9 cellular contexts compared by ENCODE assay signal in the genomic region with DNA sequence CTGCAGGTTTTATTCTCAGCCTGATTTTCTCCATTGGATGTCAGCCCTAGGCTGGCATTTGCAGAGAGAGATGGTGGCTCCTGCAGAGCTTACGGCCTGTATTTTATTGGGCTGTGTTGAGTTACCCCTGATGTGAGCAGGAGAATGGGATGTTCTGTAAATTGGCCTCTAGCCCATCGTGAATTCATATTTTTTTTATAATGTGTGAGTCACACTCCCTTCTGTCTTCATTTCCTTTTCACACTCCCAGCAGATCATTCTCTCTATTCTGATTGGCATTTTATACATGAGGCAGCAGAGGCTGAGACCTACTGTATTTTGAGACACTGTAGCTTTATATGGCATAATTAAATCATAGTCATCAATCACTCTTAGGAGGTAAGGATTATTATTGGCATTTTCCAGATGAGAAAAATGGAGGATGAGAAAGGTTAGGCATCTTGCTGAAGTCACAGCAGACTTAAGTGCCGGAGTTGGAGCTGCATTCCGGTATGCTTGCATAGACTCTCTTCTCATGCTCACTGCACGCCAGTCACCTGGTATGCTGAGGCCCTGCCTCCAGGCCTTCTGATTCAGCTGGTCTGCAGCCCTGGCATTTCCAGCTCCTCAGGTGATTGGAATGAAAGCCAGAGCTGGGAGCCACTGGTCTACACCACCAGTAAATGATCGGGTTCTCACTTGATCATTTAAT.
DNase-seq lines count a peak whose midpoint lies in the region; ATAC-seq and TF ChIP-seq lines count a peak whose summit lies in the region.
"Had no signal": no experiment of that assay in that cellular context is flagged by ENCODE, and none has a peak within 500 bp of the region (broad histone marks: within the 10 kb centered on the region; RNA-seq: fewer than 3 reads in every experiment).

No MANE protein-coding gene starts in this region.

- no peaks in the 10 kb centered on the region for H3K36me3 ChIP-seq in mesendoderm (ENCODE audit: control insufficient read depth, insufficient read depth, low read length)

- no peak overlapping the region for H2AK5ac ChIP-seq in mesendoderm (ENCODE audit: low read length)

- WGBS in mesendoderm (ENCODE audit: extremely low coverage, insufficient coverage, low lambda C conversion rate) = no CpG with 5 or more reads among the region's 6 CpGs

- peak; percentile 47 for DNase-seq in AG08396 (ENCODE audit: low spot score)
- peak; percentile 73 for DNase-seq in LHCN-M2 (ENCODE audit: low read depth)
- DNase-seq in cardiac fibroblast (ENCODE audit: low read depth in 2 of 2) = peak; percentile 49 to 77
- DNase-seq in mesendoderm = peak; percentile 82
- DNase-seq in activated gamma-delta T cell treated with Interleukin-2 at 50 U/mL for 16 hours = no peak

- H2BK15ac ChIP-seq in mesendoderm (replicated peaks; ENCODE audit: low read depth) = no peak overlapping the region

- H2BK5ac ChIP-seq in mesendoderm (ENCODE audit: low read length) = no peak overlapping the region

- no peak overlapping the region for H3K27ac ChIP-seq in mesendoderm (ENCODE audit: low read depth, low read length)

- no peak overlapping the region for H3K23ac ChIP-seq in mesendoderm (ENCODE audit: low read length)

- H3K4me2 ChIP-seq in mesendoderm (ENCODE audit: low read length) = no peak overlapping the region
- H3K4me2 ChIP-seq: GM23338 had no signal

- peaks cover 6% of the 10 kb centered on the region for H3K79me2 ChIP-seq in mesendoderm (ENCODE audit: control insufficient read depth, insufficient read depth, low read length)

- ATAC-seq in HG02885 (IDR thresholded peaks at IDR 0.05; ENCODE audit: poor library complexity, unreplicated experiment) (no peak), GM19467 (IDR thresholded peaks at IDR 0.05; ENCODE audit: unreplicated experiment) (no peak), HG02973 (IDR thresholded peaks at IDR 0.05; ENCODE audit: unreplicated experiment) (no peak)
- ATAC-seq: GM23338 had no signal

- H3K4me1 ChIP-seq in mesendoderm (ENCODE audit: control insufficient read depth, low read depth, low read length) = no peaks in the 10 kb centered on the region

- no peak overlapping the region for H3K9ac ChIP-seq in mesendoderm (ENCODE audit: low read length)

- H3K18ac ChIP-seq in mesendoderm (ENCODE audit: low read length) = no peak overlapping the region

- H2BK120ac ChIP-seq in mesendoderm (ENCODE audit: low read depth, low read length) = no peak overlapping the region

- no peak overlapping the region for H4K8ac ChIP-seq in mesendoderm (ENCODE audit: low read depth, low read length)

- no peaks in the 10 kb centered on the region for H3K27me3 ChIP-seq in mesendoderm (ENCODE audit: insufficient read depth, low read length, poor library complexity)

- H3K56ac ChIP-seq in mesendoderm (ENCODE audit: low read length) = no peak overlapping the region

- H4K5ac ChIP-seq in mesendoderm (ENCODE audit: low read length) = no peak overlapping the region

- no peak overlapping the region for H3K4ac ChIP-seq in mesendoderm (ENCODE audit: low read depth, low read length)

- H3K4me3 ChIP-seq in cardiac fibroblast (replicated peaks in 1 of 2; ENCODE audit: low read depth in 2 of 2, low read length in 2 of 2) (no peak overlapping the region), mesendoderm (ENCODE audit: low read length) (no peak overlapping the region)
- H3K4me3 ChIP-seq: GM23338 had no signal

- peaks cover 13% of the 10 kb centered on the region for H3K79me1 ChIP-seq in mesendoderm (ENCODE audit: low read length)

- TF ChIP-seq CTCF in cardiac fibroblast (IDR thresholded peaks at IDR 0.05; ENCODE audit: low read depth, low read length) = no peak
